Comparison of ENCODE assay signal across 28 cellular contexts in the genomic region with DNA sequence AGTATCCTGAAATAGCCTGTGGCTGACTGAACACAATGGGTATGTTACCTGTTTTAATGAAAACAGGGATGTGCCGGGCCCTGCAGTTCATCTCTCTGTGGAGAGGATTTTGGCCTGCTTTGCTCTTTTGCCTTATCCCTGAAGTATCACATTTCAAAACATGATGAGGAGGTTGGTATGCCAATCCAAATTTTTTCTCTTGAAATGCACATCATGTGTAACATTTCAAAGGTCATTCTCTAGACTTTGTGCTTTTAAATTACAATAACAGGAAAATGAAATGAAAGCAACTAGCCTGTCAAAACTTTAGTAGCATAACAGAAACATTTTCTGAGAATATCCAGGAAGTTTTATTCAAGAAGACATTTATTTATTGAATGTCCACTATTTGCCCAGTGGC.
"Had no signal": no experiment of that assay in that cellular context is flagged by ENCODE, and none has a peak within 500 bp of the region (broad histone marks: within the 10 kb centered on the region; RNA-seq: fewer than 3 reads in every experiment).

No MANE protein-coding gene starts in this region.

- H3K27me3 ChIP-seq: esophagus muscularis mucosa, heart right ventricle, pancreas, right lobe of liver, suprapubic skin, transverse colon, upper lobe of right lung had no signal

- H3K4me1 ChIP-seq: esophagus muscularis mucosa, heart right ventricle, pancreas, right lobe of liver, suprapubic skin, transverse colon, upper lobe of right lung, uterus had no signal

- FAIRE-seq: islet of Langerhans, pancreas, small intestine had no signal

- H3K4me3 ChIP-seq: esophagus muscularis mucosa, heart right ventricle, pancreas, right lobe of liver, suprapubic skin, transverse colon, upper lobe of right lung, uterus had no signal

- H3K9me3 ChIP-seq: esophagus muscularis mucosa, pancreas, right lobe of liver, suprapubic skin, transverse colon, upper lobe of right lung, uterus had no signal

- H3K36me3 ChIP-seq: esophagus muscularis mucosa, heart right ventricle, pancreas, right lobe of liver, suprapubic skin, transverse colon, upper lobe of right lung, uterus had no signal

- DNase-seq: cerebellar nuclear complex; cortex of kidney; effector CD8-positive, alpha-beta T cell; endodermal cell; foreskin melanocyte; glutamatergic neuron; heart right ventricle; hippocampal formation; left colon; mammary epithelial cell; mesendoderm; naive thymus-derived CD8-positive, alpha-beta T cell; nephron progenitor cell; occipital lobe; pancreas; right lobe of liver; small intestine; stimulated activated CD4-positive, alpha-beta T cell treated with anti-CD3 and anti-CD28 coated beads, Interleukin-15, amount 100 ng/mL, for 24 hours; stimulated activated CD4-positive, alpha-beta T cell treated with anti-CD3 and anti-CD28 coated beads, Interleukin-4, amount 100 ng/mL, for 1 hour; stimulated activated CD8-positive, alpha-beta memory T cell treated with anti-CD3 and anti-CD28 coated beads, Interleukin-4, amount 100 ng/mL, for 48 hours; stimulated activated naive CD4-positive, alpha-beta T cell; stimulated activated naive CD8-positive, alpha-beta T cell treated with anti-CD3 and anti-CD28 coated beads, Interleukin-15, amount 100 ng/mL, for 72 hours; transverse colon; upper lobe of right lung; uterus had no signal

- H3K27ac ChIP-seq: esophagus muscularis mucosa, heart right ventricle, pancreas, right lobe of liver, suprapubic skin, transverse colon, upper lobe of right lung, uterus had no signal

- ATAC-seq: heart right ventricle; naive thymus-derived CD8-positive, alpha-beta T cell; pancreas; stimulated activated naive CD8-positive, alpha-beta T cell treated with anti-CD3 and anti-CD28 coated beads, Interleukin-15, amount 100 ng/mL, for 72 hours; upper lobe of right lung had no signal
